3 cellular contexts compared by ENCODE assay signal in genomic region chr15:33320017-33320416, GRCh38.
"Had no signal": no experiment of that assay in that cellular context is flagged by ENCODE, and none has a peak within 500 bp of the region (broad histone marks: within the 10 kb centered on the region; RNA-seq: fewer than 3 reads in every experiment).

No MANE protein-coding gene starts in this region.

- ATAC-seq: GM12878 had no signal

- DNase-seq: GDM1, GF-D8 had no signal

- H3K4me3 ChIP-seq: GM12878 had no signal
